ENCODE assay signal across 1 cellular context in genomic region chr20:45791668-45792512, GRCh38.
TF ChIP-seq lines count a peak whose summit lies in the region.

TSS of gene DNTTIP1 (plus strand) at chr20:45791954. CDS start at chr20:45792005, 51 bp downstream.
TSS of gene WFDC3 (minus strand) at chr20:45791883. CDS start at chr20:45789975, 1,908 bp downstream.

TF ChIP-seq in HepG2, 621 proteins besides CTCF, POLR2A, EP300 and RAD21 (continued from another document and continues in another):
- peak; percentile 88; the same call in 1 of the 2 replicates for TF ChIP-seq PRDM10 (CRISPR knock-in tag; IDR thresholded peaks at IDR 0.05; ENCODE audit: low read depth)
- TF ChIP-seq ZNF563 (CRISPR knock-in tag; IDR thresholded peaks at IDR 0.05) = peak; percentile 87; the same call in 1 of the 2 replicates
- TF ChIP-seq FOXO1 (CRISPR knock-in tag; IDR thresholded peaks at IDR 0.05) = peak; percentile 89
- TF ChIP-seq ZNF317 (CRISPR knock-in tag; IDR thresholded peaks at IDR 0.05) = peak; percentile 80; the same call in 1 of the 2 replicates
- TF ChIP-seq, protein P1, sequence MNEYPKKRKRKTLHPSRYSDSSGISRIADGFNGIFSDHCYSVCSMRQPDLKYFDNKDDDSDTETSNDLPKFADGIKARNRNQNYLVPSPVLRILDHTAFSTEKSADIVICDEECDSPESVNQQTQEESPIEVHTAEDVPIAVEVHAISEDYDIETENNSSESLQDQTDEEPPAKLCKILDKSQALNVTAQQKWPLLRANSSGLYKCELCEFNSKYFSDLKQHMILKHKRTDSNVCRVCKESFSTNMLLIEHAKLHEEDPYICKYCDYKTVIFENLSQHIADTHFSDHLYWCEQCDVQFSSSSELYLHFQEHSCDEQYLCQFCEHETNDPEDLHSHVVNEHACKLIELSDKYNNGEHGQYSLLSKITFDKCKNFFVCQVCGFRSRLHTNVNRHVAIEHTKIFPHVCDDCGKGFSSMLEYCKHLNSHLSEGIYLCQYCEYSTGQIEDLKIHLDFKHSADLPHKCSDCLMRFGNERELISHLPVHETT (CRISPR knock-in tag; conservative IDR thresholded peaks at IDR 0.05) = peak; percentile 80
- TF ChIP-seq, protein P2, sequence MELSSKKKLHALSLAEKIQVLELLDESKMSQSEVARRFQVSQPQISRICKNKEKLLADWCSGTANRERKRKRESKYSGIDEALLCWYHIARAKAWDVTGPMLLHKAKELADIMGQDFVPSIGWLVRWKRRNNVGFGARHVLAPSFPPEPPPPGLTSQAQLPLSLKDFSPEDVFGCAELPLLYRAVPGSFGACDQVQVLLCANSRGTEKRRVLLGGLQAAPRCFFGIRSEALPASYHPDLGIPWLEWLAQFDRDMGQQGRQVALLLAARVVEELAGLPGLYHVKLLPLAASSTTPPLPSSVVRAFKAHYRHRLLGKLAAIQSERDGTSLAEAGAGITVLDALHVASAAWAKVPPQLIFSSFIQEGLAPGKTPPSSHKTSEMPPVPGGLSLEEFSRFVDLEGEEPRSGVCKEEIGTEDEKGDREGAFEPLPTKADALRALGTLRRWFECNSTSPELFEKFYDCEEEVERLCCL (CRISPR knock-in tag; IDR thresholded peaks at IDR 0.05; ENCODE audit: borderline replicate concordance) = peak; percentile 74; the same call in 1 of the 2 replicates
- TF ChIP-seq ATF7 (IDR thresholded peaks at IDR 0.05) = peak; percentile 96
- peak; percentile 93 for TF ChIP-seq ATF7 (CRISPR knock-in tag; IDR thresholded peaks at IDR 0.05)
- TF ChIP-seq ZNF282 (IDR thresholded peaks at IDR 0.05; ENCODE audit: partially characterized antibody) = no peak
- peak; percentile 47; the same call in 1 of the 2 replicates for TF ChIP-seq ZNF124 (CRISPR knock-in tag; IDR thresholded peaks at IDR 0.05)
- TF ChIP-seq SP5 (CRISPR knock-in tag; IDR thresholded peaks at IDR 0.05; ENCODE audit: borderline replicate concordance, low read depth) = no peak; the same call in 1 of the 2 replicates
- TF ChIP-seq ASH2L (IDR thresholded peaks at IDR 0.05; ENCODE audit: insufficient read length, low read depth, low read length) = peak; percentile 80
- TF ChIP-seq MEF2D (CRISPR knock-in tag; IDR thresholded peaks at IDR 0.05) = peak; percentile 89
- TF ChIP-seq ZFP91 (CRISPR knock-in tag; IDR thresholded peaks at IDR 0.05; ENCODE audit: borderline replicate concordance) = peak; percentile 93; the same call in 1 of the 2 replicates
- peak; percentile 92; the same call in 1 of the 2 replicates for TF ChIP-seq AHR (CRISPR knock-in tag; IDR thresholded peaks at IDR 0.05)
- 0 out of 2 replicates have a peak, but pooled peaks have one; percentile 55 for TF ChIP-seq MTF1 (CRISPR knock-in tag; IDR thresholded peaks at IDR 0.05)
- TF ChIP-seq ATF5 (CRISPR knock-in tag; IDR thresholded peaks at IDR 0.05; ENCODE audit: low read depth) = no peak
- TF ChIP-seq ZNF263 (CRISPR knock-in tag; IDR thresholded peaks at IDR 0.05) = peak; percentile 79; the same call in 1 of the 2 replicates
- no peak for TF ChIP-seq ZNF260 (CRISPR knock-in tag; IDR thresholded peaks at IDR 0.05; ENCODE audit: borderline replicate concordance, low read depth)
- TF ChIP-seq PCBP2 (optimal IDR thresholded peaks at IDR 0.05; ENCODE audit: low read depth, low read length, poor library complexity, severe bottlenecking) = no peak
- TF ChIP-seq ZNF546 (CRISPR knock-in tag; conservative IDR thresholded peaks at IDR 0.05) = peak; percentile 78
- peak; percentile 75; the same call in 1 of the 2 replicates for TF ChIP-seq ZNF142 (CRISPR knock-in tag; IDR thresholded peaks at IDR 0.05)
- no peak for TF ChIP-seq PLSCR1 (CRISPR knock-in tag; IDR thresholded peaks at IDR 0.05; ENCODE audit: borderline replicate concordance)
- peak; percentile 93 for TF ChIP-seq ZNF891 (CRISPR knock-in tag; IDR thresholded peaks at IDR 0.05)
- no peak for TF ChIP-seq ZNF746 (CRISPR knock-in tag; IDR thresholded peaks at IDR 0.05)
- peak; percentile 73; the same call in 1 of the 2 replicates for TF ChIP-seq MTA1 (CRISPR knock-in tag; IDR thresholded peaks at IDR 0.05; ENCODE audit: borderline replicate concordance)
- TF ChIP-seq, protein P3, sequence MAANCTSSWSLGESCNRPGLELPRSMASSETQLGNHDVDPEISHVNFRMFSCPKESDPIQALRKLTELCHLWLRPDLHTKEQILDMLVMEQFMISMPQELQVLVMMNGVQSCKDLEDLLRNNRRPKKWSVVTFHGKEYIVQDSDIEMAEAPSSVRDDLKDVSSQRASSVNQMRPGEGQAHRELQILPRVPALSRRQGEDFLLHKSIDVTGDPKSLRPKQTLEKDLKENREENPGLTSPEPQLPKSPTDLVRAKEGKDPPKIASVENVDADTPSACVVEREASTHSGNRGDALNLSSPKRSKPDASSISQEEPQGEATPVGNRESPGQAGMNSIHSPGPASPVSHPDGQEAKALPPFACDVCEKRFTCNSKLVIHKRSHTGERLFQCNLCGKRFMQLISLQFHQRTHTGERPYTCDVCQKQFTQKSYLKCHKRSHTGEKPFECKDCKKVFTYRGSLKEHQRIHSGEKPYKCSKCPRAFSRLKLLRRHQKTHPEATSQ (CRISPR knock-in tag; IDR thresholded peaks at IDR 0.05; ENCODE audit: borderline replicate concordance) = no peak
- peak; percentile 81 for TF ChIP-seq ZKSCAN8 (CRISPR knock-in tag; IDR thresholded peaks at IDR 0.05; ENCODE audit: borderline replicate concordance)
- peak; percentile 100 for TF ChIP-seq ZNF501 (CRISPR knock-in tag; IDR thresholded peaks at IDR 0.05)
- peak; percentile 97 for TF ChIP-seq YEATS2 (CRISPR knock-in tag; IDR thresholded peaks at IDR 0.05; ENCODE audit: borderline replicate concordance)
- TF ChIP-seq TARDBP (CRISPR knock-in tag; IDR thresholded peaks at IDR 0.05) = peak; percentile 99
- TF ChIP-seq, protein P4, sequence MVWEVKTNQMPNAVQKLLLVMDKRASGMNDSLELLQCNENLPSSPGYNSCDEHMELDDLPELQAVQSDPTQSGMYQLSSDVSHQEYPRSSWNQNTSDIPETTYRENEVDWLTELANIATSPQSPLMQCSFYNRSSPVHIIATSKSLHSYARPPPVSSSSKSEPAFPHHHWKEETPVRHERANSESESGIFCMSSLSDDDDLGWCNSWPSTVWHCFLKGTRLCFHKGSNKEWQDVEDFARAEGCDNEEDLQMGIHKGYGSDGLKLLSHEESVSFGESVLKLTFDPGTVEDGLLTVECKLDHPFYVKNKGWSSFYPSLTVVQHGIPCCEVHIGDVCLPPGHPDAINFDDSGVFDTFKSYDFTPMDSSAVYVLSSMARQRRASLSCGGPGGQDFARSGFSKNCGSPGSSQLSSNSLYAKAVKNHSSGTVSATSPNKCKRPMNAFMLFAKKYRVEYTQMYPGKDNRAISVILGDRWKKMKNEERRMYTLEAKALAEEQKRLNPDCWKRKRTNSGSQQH (CRISPR knock-in tag; IDR thresholded peaks at IDR 0.05; ENCODE audit: low read depth) = peak; percentile 84; the same call in 1 of the 2 replicates
- TF ChIP-seq SMAD1 (CRISPR knock-in tag; IDR thresholded peaks at IDR 0.05; ENCODE audit: borderline replicate concordance, low read depth) = peak; percentile 95
- TF ChIP-seq NFKBIZ (CRISPR knock-in tag; IDR thresholded peaks at IDR 0.05) = peak; percentile 88
- TF ChIP-seq, protein P5, sequence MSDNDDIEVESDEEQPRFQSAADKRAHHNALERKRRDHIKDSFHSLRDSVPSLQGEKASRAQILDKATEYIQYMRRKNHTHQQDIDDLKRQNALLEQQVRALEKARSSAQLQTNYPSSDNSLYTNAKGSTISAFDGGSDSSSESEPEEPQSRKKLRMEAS (IDR thresholded peaks at IDR 0.05) = peak; percentile 87
- no peak; the same call in 1 of the 2 replicates for TF ChIP-seq CENPT (CRISPR knock-in tag; IDR thresholded peaks at IDR 0.05; ENCODE audit: low read depth)
- peak; percentile 84; the same call in 1 of the 2 replicates for TF ChIP-seq ZNF230 (CRISPR knock-in tag; IDR thresholded peaks at IDR 0.05)
- TF ChIP-seq ZNF709 (CRISPR knock-in tag; IDR thresholded peaks at IDR 0.05) = peak; percentile 91
- no peak for TF ChIP-seq HDAC6 (IDR thresholded peaks at IDR 0.05; ENCODE audit: low read depth, low read length)
- TF ChIP-seq ERF (CRISPR knock-in tag; IDR thresholded peaks at IDR 0.05) = peak; percentile 99
- peak; percentile 74; the same call in 1 of the 2 replicates for TF ChIP-seq E2F5 (CRISPR knock-in tag; conservative IDR thresholded peaks at IDR 0.05)
